8 cellular contexts compared by ENCODE assay signal in genomic region chr3:124834723-124835718, GRCh38. TPM values are rescaled to one million over a fixed set of nuclear protein-coding genes. Genes with fewer than 3 reads are reported as not detected.
A peak's percentile ranks its signal among the peaks of the same experiment; 100 is the strongest.
DNase-seq lines count a peak whose midpoint lies in the region; ATAC-seq and TF ChIP-seq lines count a peak whose summit lies in the region.

No MANE protein-coding gene starts in this region.

- H3K4me1 ChIP-seq in neuronal stem cell (ENCODE audit: control insufficient read depth in 2 of 2, insufficient read depth in 1 of 2, low read depth in 1 of 2, low read length in 2 of 2) = peaks cover 17 to 23% of the 10 kb centered on the region in 2 donors
- H3K4me1 ChIP-seq in upper lobe of left lung = peaks cover 33 to 57% (median 42%) of the 10 kb centered on the region in 4 donors

- H4K8ac ChIP-seq in neuronal stem cell (ENCODE audit: low read depth, low read length) = no peak overlapping the region

- peak in 1 of 4 donors; percentile 41 for TF ChIP-seq EP300 in upper lobe of left lung (IDR thresholded peaks at IDR 0.05)

- peak overlapping the region; percentile 21 for H3K23ac ChIP-seq in neuronal stem cell (ENCODE audit: low read depth, low read length, poor library complexity)

- no peak overlapping the region for H3K4me2 ChIP-seq in neuronal stem cell (ENCODE audit: insufficient read depth, low read length, poor library complexity, severe bottlenecking)

- peaks cover 0 to 10% of the 10 kb centered on the region in 2 donors for H3K36me3 ChIP-seq in neuronal stem cell (replicated peaks in 1 of 2; ENCODE audit: control insufficient read depth in 2 of 2, insufficient read depth in 2 of 2, low read length in 2 of 2)
- H3K36me3 ChIP-seq in upper lobe of left lung = peaks cover 0 to 4% (median 0%) of the 10 kb centered on the region in 4 donors

- H2AFZ ChIP-seq in neuronal stem cell (ENCODE audit: low read length) = peak overlapping the region; percentile 15

- TF ChIP-seq CTCF in AG04450 (IDR thresholded peaks at IDR 0.05; ENCODE audit: low read depth, low read length) (no peak), epithelial cell of proximal tubule (conservative IDR thresholded peaks at IDR 0.05; ENCODE audit: low read depth, low read length) (peak; percentile 11), upper lobe of left lung (IDR thresholded peaks at IDR 0.05) (no peak)

- no peaks in the 10 kb centered on the region for H3K79me1 ChIP-seq in neuronal stem cell (ENCODE audit: low read depth, low read length)

- H3K27ac ChIP-seq in AG04450 (ENCODE audit: low read depth, low read length) (peak overlapping the region; percentile 96), neuronal stem cell (replicated peaks; ENCODE audit: low read length) (peak overlapping the region; percentile 6), upper lobe of left lung (peak overlapping the region; percentile 54 to 81 (median 80))

- TF ChIP-seq POLR2A in GM19099 (IDR thresholded peaks at IDR 0.05; ENCODE audit: extremely low read depth, insufficient read length, low read depth) (peak; percentile 18), upper lobe of left lung (IDR thresholded peaks at IDR 0.05) (no peak)

- H2BK5ac ChIP-seq in neuronal stem cell (ENCODE audit: low read length) = peak overlapping the region; percentile 20

- DNase-seq in AG04450 (ENCODE audit: low read depth, low spot score) (peak; percentile 96), NCI-H510A treated with DMSO at 0.1 percent for 48 hours (lab: John Stamatoyannopoulos, UW) (peak; percentile 79), epithelial cell of proximal tubule (ENCODE audit: low read depth) (peak; percentile 83), neuronal stem cell (ENCODE audit: low spot score) (no peak), upper lobe of left lung (peak; percentile 29 to 62)
- DNase-seq in activated CD8-positive, alpha-beta memory T cell treated with anti-CD3 and anti-CD28 coated beads, Interleukin-2, amount 50 U/mL, for 48 hours = peak; percentile 64

- H2BK15ac ChIP-seq in neuronal stem cell (ENCODE audit: low read length) = no peak overlapping the region

- POLR2A ChIA-PET in AG04450 (lab: Yijun Ruan, JAX) = interaction anchor here (0.5 to 1.3 kb wide), 5 partner anchors 11 to 61 kb away, joined by 3 to 4 read pairs (median 4); no protein-coding TSS in a partner anchor

- no peaks in the 10 kb centered on the region for H3K9me3 ChIP-seq in AG04450 (ENCODE audit: control insufficient read depth, insufficient read depth, low read length)
- H3K9me3 ChIP-seq in neuronal stem cell (replicated peaks in 1 of 2; ENCODE audit: control insufficient read depth in 2 of 2, insufficient read depth in 1 of 2, low read depth in 1 of 2, low read length in 2 of 2) = no peaks in the 10 kb centered on the region
- H3K9me3 ChIP-seq in upper lobe of left lung = no peaks in the 10 kb centered on the region

- peak; percentile 95 for ATAC-seq in HG03280 (IDR thresholded peaks at IDR 0.05; ENCODE audit: unreplicated experiment)
- peak; percentile 28 to 57 for ATAC-seq in upper lobe of left lung (ENCODE audit: low FRiP score in 2 of 2)

- no CpG with 5 or more reads among the region's 20 CpGs for WGBS in neuronal stem cell (ENCODE audit: extremely low coverage in 2 of 2, insufficient read length in 2 of 2, insufficient replicate concordance in 1 of 2), 2 donors
- 28 to 42% methylated on average over 16 to 20 of the region's 20 CpGs for WGBS in upper lobe of left lung, 2 donors

- H2AK5ac ChIP-seq in neuronal stem cell (ENCODE audit: low read depth, low read length) = no peak overlapping the region

- no peak overlapping the region for H4K91ac ChIP-seq in neuronal stem cell (ENCODE audit: low read depth, low read length, poor library complexity)

- H3K27me3 ChIP-seq in AG04450 (ENCODE audit: control insufficient read depth, insufficient read depth, low read length) (no peaks in the 10 kb centered on the region), neuronal stem cell (ENCODE audit: control insufficient read depth in 3 of 3, insufficient read depth in 3 of 3, low read depth in 1 of 3, low read length in 3 of 3) (no peaks in the 10 kb centered on the region), upper lobe of left lung (no peaks in the 10 kb centered on the region)

- H3K14ac ChIP-seq in neuronal stem cell (ENCODE audit: low read length) = peak overlapping the region; percentile 3

- H3K4me3 ChIP-seq in AG04450 (ENCODE audit: low read depth, low read length) (no peak overlapping the region), epithelial cell of proximal tubule (ENCODE audit: low read depth, low read length) (no peak overlapping the region), neuronal stem cell (ENCODE audit: low read length in 2 of 2) (no peak overlapping the region), upper lobe of left lung (peak overlapping the region in 1 of 4 donors; percentile 2)

- H3K9ac ChIP-seq in neuronal stem cell (ENCODE audit: low read depth, low read length, poor library complexity) = no peak overlapping the region

- H3K18ac ChIP-seq in neuronal stem cell (ENCODE audit: low read length) = peak overlapping the region; percentile 54

- no peak overlapping the region for H2BK12ac ChIP-seq in neuronal stem cell (ENCODE audit: low read length)

- no peak overlapping the region for H3K4ac ChIP-seq in neuronal stem cell (ENCODE audit: low read length)

- H2BK120ac ChIP-seq in neuronal stem cell (ENCODE audit: low read depth, low read length) = no peak overlapping the region

- CTCF ChIA-PET in AG04450 (lab: Charles Lee) = interaction anchor here (0.6 kb wide), 1 partner anchor 74 kb away, joined by 3 read pairs; no protein-coding TSS in a partner anchor

RNA-seq across cellular contexts. Expression of gene ITGB5, which starts 52.1 kb away (rescaled TPM):
- polyA plus RNA-seq in AG04450 (2011; rRNA removed) = 127 and 207 TPM in 2 replicates
- polyA minus RNA-seq in AG04450 (2011; rRNA and poly(A)+ RNA removed) = 165 and 221 TPM in 2 replicates
- 129 and 141 TPM in 2 replicates for total RNA-seq in epithelial cell of proximal tubule
- polyA plus RNA-seq in neuronal stem cell (2013, experiment 1 of 2) = 57.5 TPM
- polyA plus RNA-seq in neuronal stem cell (2013, experiment 2 of 2) = 59.2 TPM
- 100 to 1,000 TPM in 4 of 6 donors, 10 to 100 TPM in 2; 81.5 to 145 (median 106) TPM for total RNA-seq in upper lobe of left lung

Comparison
In these comparisons a context has a peak if more than half of its experiments do, and no peak if none do; other contexts are left out.
1. H3K27ac ChIP-seq: peak in every context shown above with its lines; median percentile 96 in AG04450; 80 in upper lobe of left lung; 6 in neuronal stem cell.